ENCODE assay signal across 8 cellular contexts in the genomic region with DNA sequence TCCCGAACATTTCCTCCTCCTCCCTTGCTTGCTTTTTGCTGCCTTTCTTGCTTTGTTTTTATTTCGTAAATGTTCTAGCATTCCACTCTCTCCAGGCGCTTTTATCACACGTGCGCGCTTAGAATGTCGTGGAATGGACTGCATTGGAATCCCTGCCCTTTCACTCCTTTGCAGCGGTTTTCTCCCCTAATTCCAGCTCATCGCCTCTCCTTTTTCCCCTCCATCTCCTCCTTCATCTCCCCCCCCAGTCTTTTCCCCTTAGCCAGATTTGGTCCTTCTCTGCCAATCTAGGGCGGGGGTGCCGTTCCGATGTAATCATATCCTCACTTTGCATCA. TPM values are rescaled to one million over a fixed set of nuclear protein-coding genes. Genes with fewer than 3 reads are reported as not detected.
DNase-seq lines count a peak whose midpoint lies in the region; ATAC-seq and TF ChIP-seq lines count a peak whose summit lies in the region.

No MANE protein-coding gene starts in this region.

- peak overlapping the region; percentile 99 for H3K4me3 Mint-ChIP-seq in Caco-2 (ENCODE audit: unreplicated experiment)

- H3K4me3 ChIP-seq in Caco-2 (ENCODE audit: low read depth, low read length): peak overlapping the region; percentile 89
- peak overlapping the region; percentile 47 for H3K4me3 ChIP-seq in ovary

- 27 to 30% (median 28%) methylated on average over 12 of the region's 12 CpGs for WGBS in ovary, 3 donors

- H3K27ac ChIP-seq in RWPE1: peak overlapping the region; percentile 89
- peak overlapping the region; percentile 72 to 80 for H3K27ac ChIP-seq in ovary

- no peaks in the 10 kb centered on the region for H3K27me3 Mint-ChIP-seq in Caco-2 (ENCODE audit: insufficient read depth, unreplicated experiment)

- POLR2A ChIA-PET in Caco-2 (lab: Charles Lee) (interaction anchor here (0.6 to 1.0 kb wide), 2 partner anchors 11 to 1055 kb away, joined by 3 to 5 read pairs; no protein-coding TSS in a partner anchor), RWPE1 (lab: Yijun Ruan, JAX; ENCODE audit: low non-redundant PET) (interaction anchor here (0.5 kb wide), 1 partner anchor 213 kb away, joined by 5 read pairs; no protein-coding TSS in a partner anchor)

- no peak for TF ChIP-seq POLR2A in ovary (IDR thresholded peaks at IDR 0.05)

- peaks cover 38% of the 10 kb centered on the region for H3K36me3 Mint-ChIP-seq in Caco-2 (ENCODE audit: insufficient read depth, unreplicated experiment)

- H3K27me3 ChIP-seq in Caco-2 (replicated peaks; ENCODE audit: control insufficient read depth, insufficient read depth, low read length) (no peaks in the 10 kb centered on the region), ovary (no peaks in the 10 kb centered on the region)

- H3K9me3 ChIP-seq in Caco-2: no peaks in the 10 kb centered on the region
- peaks cover 0 to 4% of the 10 kb centered on the region in 2 donors for H3K9me3 ChIP-seq in ovary

- TF ChIP-seq CTCF in Caco-2 (IDR thresholded peaks at IDR 0.05; ENCODE audit: insufficient read depth in 1 of 2, low read depth in 1 of 2, low read length in 1 of 2, severe bottlenecking in 1 of 2, unreplicated experiment in 1 of 2): no peak
- no peak for TF ChIP-seq CTCF in RWPE1 (conservative IDR thresholded peaks at IDR 0.05; ENCODE audit: low read depth)
- no peak for TF ChIP-seq CTCF in ovary (IDR thresholded peaks at IDR 0.05)

- H3K4me1 Mint-ChIP-seq in Caco-2 (ENCODE audit: low read depth, unreplicated experiment): no peaks in the 10 kb centered on the region

- CTCF ChIA-PET in Caco-2 (lab: Charles Lee) (no interaction called here), RWPE1 (lab: Yijun Ruan, JAX) (no interaction called here)

- no peaks in the 10 kb centered on the region for H3K9me3 Mint-ChIP-seq in Caco-2 (ENCODE audit: unreplicated experiment)

- peak overlapping the region; percentile 99 for H3K27ac Mint-ChIP-seq in Caco-2 (ENCODE audit: unreplicated experiment)

- H3K36me3 ChIP-seq in Caco-2 (ENCODE audit: control insufficient read depth, insufficient read depth, low read length) (no peaks in the 10 kb centered on the region; the same call in 1 of the 2 replicates), ovary (no peaks in the 10 kb centered on the region)

- TF ChIP-seq EP300 in ovary (IDR thresholded peaks at IDR 0.05): no peak

- intact Hi-C loops in Caco-2 (cut with micrococcal nuclease; ENCODE audit: unreplicated experiment) (loop anchor here (5.0 kb wide), 1 partner anchor 166 kb away; a partner anchor contains a TSS), ovary (cut with DNase I) (no loop called here)

- DNase-seq in Caco-2: no peak
- DNase-seq in RWPE1 (ENCODE audit: low spot score): no peak
- no peak for DNase-seq in ovary
- DNase-seq in NCI-H345 (lab: John Stamatoyannopoulos, UW): no peak
- DNase-seq in NCI-H2029 treated with DMSO at 0.1 percent for 48 hours (lab: John Stamatoyannopoulos, UW): no peak
- DNase-seq in mesenteric fat pad (ENCODE audit: low spot score): no peak

- ATAC-seq in esophagus mucosa (peak; percentile 2), HG03460 (IDR thresholded peaks at IDR 0.05; ENCODE audit: unreplicated experiment) (no peak)

- H3K4me1 ChIP-seq in Caco-2 (peaks cover 7% of the 10 kb centered on the region; the same call in 1 of the 2 replicates), ovary (ENCODE audit: insufficient read depth) (no peaks in the 10 kb centered on the region)

- BruUV-seq in Caco-2 (replicated peaks; lab: Mats Ljungman, UMichigan): no TSS peak

RNA-seq across cellular contexts. Expression of a gene that starts 0.6 kb away (rescaled TPM):
- total RNA-seq in Caco-2 (2022) (190 and 211 TPM in 2 replicates), esophagus mucosa (61.7 TPM), ovary (100 to 1,000 TPM in 5 of 7 donors, 10 to 100 TPM in 2; 91.0 to 201 (median 109) TPM), mesenteric fat pad (99.4 TPM)
- 100 to 1,000 TPM in 1 of 2 donors, 10 to 100 TPM in 1; 44.5 to 129 TPM for polyA plus RNA-seq in ovary

RNA-seq across cellular contexts. Expression of a gene that starts 44.8 kb away (rescaled TPM):
- 2.8 and 3.4 TPM in 2 replicates for total RNA-seq in Caco-2 (2022)
- total RNA-seq in esophagus mucosa: 0.68 TPM
- total RNA-seq in ovary: 1 to 10 TPM in 3 of 7 donors, under 1 TPM in 4; 0.46 to 2.3 (median 0.92) TPM
- 1 to 10 TPM in 1 of 2 donors, under 1 TPM in 1; 0.98 to 1.4 TPM for polyA plus RNA-seq in ovary
- 1.3 TPM for total RNA-seq in mesenteric fat pad
